ENCODE assay signal across 8 cellular contexts in the genomic region with DNA sequence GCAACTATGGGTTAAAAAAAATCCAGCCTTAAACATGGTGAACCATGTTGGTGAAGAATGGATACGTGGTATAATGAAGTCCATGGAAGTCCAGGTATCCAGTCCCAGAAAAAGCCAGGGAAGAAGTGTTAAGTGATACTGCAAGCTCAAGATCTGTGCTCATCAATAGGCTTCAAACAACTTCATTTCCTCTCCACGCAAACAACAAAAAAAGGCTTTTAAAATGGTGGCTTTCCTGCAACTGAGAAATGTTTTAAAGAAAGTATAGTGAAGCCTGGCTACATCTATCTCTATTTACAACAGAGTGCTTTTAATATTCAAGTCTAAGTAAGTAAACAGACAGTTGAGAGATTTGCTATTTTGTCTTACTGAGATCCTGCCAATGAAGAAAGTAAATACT. TPM values are rescaled to one million over a fixed set of nuclear protein-coding genes. Genes with fewer than 3 reads are reported as not detected.
DNase-seq lines count a peak whose midpoint lies in the region; ATAC-seq and TF ChIP-seq lines count a peak whose summit lies in the region.

No MANE protein-coding gene starts in this region.

- peak in 2 of 5 donors; percentile 23 to 24 for DNase-seq in CD4-positive, alpha-beta memory T cell
- DNase-seq in MM.1S, result no peak
- DNase-seq in SIG-M5 treated with dmso at 0.1 percent for 504 hours (lab: John Stamatoyannopoulos, UW; ENCODE audit: unreplicated experiment), result no peak
- no peak for DNase-seq in mucosa of descending colon
- DNase-seq in tibial nerve (ENCODE audit: low spot score in 2 of 2), result no peak

- peak overlapping the region; percentile 94 for H3K4me2 ChIP-seq in MM.1S (ENCODE audit: low read depth, low read length)

- H3K9me2 ChIP-seq in MM.1S (replicated peaks; ENCODE audit: insufficient read depth, low read length), result no peaks in the 10 kb centered on the region

- peak overlapping the region; percentile 67 to 97 for H3K4me3 ChIP-seq in CD4-positive, alpha-beta memory T cell (ENCODE audit: low read length in 2 of 2)
- H3K4me3 ChIP-seq in MM.1S (ENCODE audit: low read length), result peak overlapping the region; percentile 93
- peak overlapping the region; percentile 20 for H3K4me3 ChIP-seq in ectodermal cell (ENCODE audit: insufficient read depth, low read depth, low read length)
- no peak overlapping the region for H3K4me3 ChIP-seq in mucosa of descending colon
- H3K4me3 ChIP-seq in tibial nerve, result peak overlapping the region in 2 of 4 donors; percentile 89 to 92

- ATAC-seq in mucosa of descending colon, result no peak
- ATAC-seq in GM21825 (IDR thresholded peaks at IDR 0.05; ENCODE audit: unreplicated experiment), result no peak

- peaks cover 0 to 2% (median 0%) of the 10 kb centered on the region in 8 donors for H3K9me3 Mint-ChIP-seq in CD4-positive, alpha-beta memory T cell
- H3K9me3 Mint-ChIP-seq in nephron, result no peaks in the 10 kb centered on the region

- H3K36me3 ChIP-seq in CD4-positive, alpha-beta memory T cell (ENCODE audit: insufficient read depth, low read length), result no peaks in the 10 kb centered on the region
- H3K36me3 ChIP-seq in MM.1S (replicated peaks; ENCODE audit: insufficient read depth, low read length), result no peaks in the 10 kb centered on the region
- H3K36me3 ChIP-seq in ectodermal cell (ENCODE audit: control insufficient read depth, insufficient read depth, low read length), result no peaks in the 10 kb centered on the region
- no peaks in the 10 kb centered on the region for H3K36me3 ChIP-seq in mucosa of descending colon (ENCODE audit: low read depth)
- H3K36me3 ChIP-seq in tibial nerve, result peaks cover 0 to 3% (median 0%) of the 10 kb centered on the region in 3 donors

- H3K4me3 Mint-ChIP-seq in CD4-positive, alpha-beta memory T cell, result peak overlapping the region; percentile 88 to 94 (median 90)
- H3K4me3 Mint-ChIP-seq in nephron, result peak overlapping the region; percentile 87 to 95 (median 94)

- no peaks in the 10 kb centered on the region for H3K27me3 ChIP-seq in CD4-positive, alpha-beta memory T cell (ENCODE audit: insufficient read depth, low read length)
- no peaks in the 10 kb centered on the region for H3K27me3 ChIP-seq in MM.1S (replicated peaks; ENCODE audit: insufficient read depth, low read length)
- no peaks in the 10 kb centered on the region for H3K27me3 ChIP-seq in ectodermal cell (ENCODE audit: control insufficient read depth, insufficient read depth, low read length, poor library complexity, severe bottlenecking)
- no peaks in the 10 kb centered on the region for H3K27me3 ChIP-seq in tibial nerve

- TF ChIP-seq CTCF in MM.1S (IDR thresholded peaks at IDR 0.05; ENCODE audit: low read length), result no peak
- TF ChIP-seq CTCF in nephron (IDR thresholded peaks at IDR 0.05; ENCODE audit: unreplicated experiment in 3 of 3), result no peak
- no peak for TF ChIP-seq CTCF in mucosa of descending colon (IDR thresholded peaks at IDR 0.05)
- no peak for TF ChIP-seq CTCF in tibial nerve (IDR thresholded peaks at IDR 0.05)

- H4K20me1 ChIP-seq in MM.1S (ENCODE audit: insufficient read depth, low read length), result peaks cover 8% of the 10 kb centered on the region; the same call in 1 of the 2 replicates

- no peak overlapping the region for H2AFZ ChIP-seq in MM.1S (ENCODE audit: low read length)

- peaks cover 36 to 67% (median 44%) of the 10 kb centered on the region in 4 donors for H3K4me1 Mint-ChIP-seq in CD4-positive, alpha-beta memory T cell
- peaks cover 48% of the 10 kb centered on the region for H3K4me1 Mint-ChIP-seq in nephron

- peaks cover 50% of the 10 kb centered on the region for H3K4me1 ChIP-seq in CD4-positive, alpha-beta memory T cell (ENCODE audit: insufficient read depth, low read length)
- H3K4me1 ChIP-seq in MM.1S (ENCODE audit: low read length) (peaks cover 16% of the 10 kb centered on the region), ectodermal cell (ENCODE audit: control insufficient read depth, insufficient read depth, low read length) (peaks cover 11% of the 10 kb centered on the region), mucosa of descending colon (ENCODE audit: low read depth) (peaks cover 31% of the 10 kb centered on the region), tibial nerve (peaks cover 0 to 50% (median 32%) of the 10 kb centered on the region in 4 donors)

- no peaks in the 10 kb centered on the region for H3K9me3 ChIP-seq in CD4-positive, alpha-beta memory T cell (ENCODE audit: control insufficient read depth in 1 of 2, low read length in 2 of 2)
- H3K9me3 ChIP-seq in MM.1S (replicated peaks; ENCODE audit: insufficient read depth, low read length) (no peaks in the 10 kb centered on the region), ectodermal cell (ENCODE audit: control insufficient read depth, low read length) (no peaks in the 10 kb centered on the region), mucosa of descending colon (no peaks in the 10 kb centered on the region), tibial nerve (no peaks in the 10 kb centered on the region)

- WGBS in ectodermal cell, 2 experiments, result 77 to 83% methylated on average over 1 to 2 of the region's 2 CpGs
- 47 to 51% methylated on average over 2 of the region's 2 CpGs for WGBS in tibial nerve, 2 donors

- CTCF ChIA-PET in CD4-positive, alpha-beta memory T cell (lab: Charles Lee; ENCODE audit: partially characterized antibody), result interaction anchor here (1.2 to 2.2 kb wide), 3 partner anchors 17 to 26 kb away, joined by 3 to 7 read pairs (median 4); no protein-coding TSS in a partner anchor

- peaks cover 0 to 13% of the 10 kb centered on the region in 2 donors for H3K36me3 Mint-ChIP-seq in CD4-positive, alpha-beta memory T cell
- peaks cover 4% of the 10 kb centered on the region for H3K36me3 Mint-ChIP-seq in nephron (ENCODE audit: low read depth)

- no peak for TF ChIP-seq EP300 in tibial nerve (IDR thresholded peaks at IDR 0.05)

- peaks cover 6% of the 10 kb centered on the region; the same call in 1 of the 2 replicates for H3F3A ChIP-seq in MM.1S (ENCODE audit: insufficient read depth, low read length)

- no peaks in the 10 kb centered on the region for H3K27me3 Mint-ChIP-seq in CD4-positive, alpha-beta memory T cell
- no peaks in the 10 kb centered on the region for H3K27me3 Mint-ChIP-seq in nephron (ENCODE audit: low read depth)

- H3K79me2 ChIP-seq in MM.1S (ENCODE audit: low read length), result peaks cover 61% of the 10 kb centered on the region

- intact Hi-C loops in CD4-positive, alpha-beta memory T cell (cut with micrococcal nuclease), result loop anchor here (2.0 to 10.0 kb wide), 6 partner anchors 38 to 1800 kb away; partner anchors contain the start of genes CD38, CPEB2, DCAF16 and LCORL
- intact Hi-C loops in mucosa of descending colon (cut with DNase I, micrococcal nuclease), result no loop called here

- peak overlapping the region; percentile 53 for H3K27ac ChIP-seq in CD4-positive, alpha-beta memory T cell (ENCODE audit: low read depth, low read length)
- H3K27ac ChIP-seq in MM.1S (ENCODE audit: low read length) (no peak overlapping the region), ectodermal cell (ENCODE audit: insufficient read depth, low read depth, low read length, poor library complexity, severe bottlenecking) (no peak overlapping the region), tibial nerve (peak overlapping the region in 2 of 4 donors; percentile 92 to 97)

- POLR2A ChIA-PET in CD4-positive, alpha-beta memory T cell (lab: Charles Lee; ENCODE audit: partially characterized antibody), result interaction anchor here (1.0 to 2.5 kb wide), 3 partner anchors 19 to 1223 kb away, joined by 3 to 6 read pairs (median 3); no protein-coding TSS in a partner anchor

- H3K27ac Mint-ChIP-seq in CD4-positive, alpha-beta memory T cell, result peak overlapping the region; percentile 82 to 95 (median 94)
- H3K27ac Mint-ChIP-seq in nephron, result peak overlapping the region; percentile 94 to 97 (median 95)

- TF ChIP-seq POLR2A in tibial nerve (IDR thresholded peaks at IDR 0.05), result no peak

- H3K9ac ChIP-seq in MM.1S (ENCODE audit: low read length), result peak overlapping the region; percentile 79; the same call in 1 of the 2 replicates

RNA-seq across cellular contexts. Expression of gene TAPT1, which starts 1.6 kb away (rescaled TPM):
- 10 to 100 TPM; 55.1 to 57.5 TPM for total RNA-seq in CD4-positive, alpha-beta memory T cell
- 10 to 100 TPM; 27.0 TPM for polyA plus RNA-seq in CD4-positive, alpha-beta memory T cell
- polyA plus RNA-seq in ectodermal cell (2013, experiment 1 of 4), result 13.3 TPM
- polyA plus RNA-seq in ectodermal cell (2013, experiment 2 of 4), result 10.4 TPM
- 15.1 TPM for polyA plus RNA-seq in ectodermal cell (2013, experiment 3 of 4)
- 16.3 TPM for polyA plus RNA-seq in ectodermal cell (2013, experiment 4 of 4)
- total RNA-seq in mucosa of descending colon (10 to 100 TPM; 38.2 to 62.6 (median 38.8) TPM), tibial nerve (10 to 100 TPM; 21.3 to 41.3 (median 37.5) TPM)
